Comparison of ENCODE assay signal across 2 cellular contexts in genomic region chr7:95433129-95433528, GRCh38.
TF ChIP-seq lines count a peak whose summit lies in the region.

No MANE protein-coding gene starts in this region.

TF ChIP-seq in K562, 482 proteins besides CTCF, POLR2A, EP300 and RAD21:
- TF ChIP-seq, protein P1, sequence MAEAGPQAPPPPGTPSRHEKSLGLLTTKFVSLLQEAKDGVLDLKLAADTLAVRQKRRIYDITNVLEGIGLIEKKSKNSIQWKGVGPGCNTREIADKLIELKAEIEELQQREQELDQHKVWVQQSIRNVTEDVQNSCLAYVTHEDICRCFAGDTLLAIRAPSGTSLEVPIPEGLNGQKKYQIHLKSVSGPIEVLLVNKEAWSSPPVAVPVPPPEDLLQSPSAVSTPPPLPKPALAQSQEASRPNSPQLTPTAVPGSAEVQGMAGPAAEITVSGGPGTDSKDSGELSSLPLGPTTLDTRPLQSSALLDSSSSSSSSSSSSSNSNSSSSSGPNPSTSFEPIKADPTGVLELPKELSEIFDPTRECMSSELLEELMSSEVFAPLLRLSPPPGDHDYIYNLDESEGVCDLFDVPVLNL (CRISPR knock-in tag; IDR thresholded peaks at IDR 0.05; ENCODE audit: low read depth) = no peak
- TF ChIP-seq PURB (CRISPR knock-in tag; IDR thresholded peaks at IDR 0.05; ENCODE audit: low read depth) = no peak
- peak; percentile 68 for TF ChIP-seq ZNF121 (CRISPR knock-in tag; conservative IDR thresholded peaks at IDR 0.05)
- TF ChIP-seq SRSF3 (IDR thresholded peaks at IDR 0.05; ENCODE audit: insufficient read depth, low read length) = no peak
- TF ChIP-seq ZFPM2 (CRISPR knock-in tag; IDR thresholded peaks at IDR 0.05) = no peak
- no peak for TF ChIP-seq FOXK1 (CRISPR knock-in tag; IDR thresholded peaks at IDR 0.05; ENCODE audit: borderline replicate concordance)
- TF ChIP-seq RBM25 (IDR thresholded peaks at IDR 0.05; ENCODE audit: low read depth, low read length, severe bottlenecking) = peak; percentile 51
- no peak for TF ChIP-seq DEAF1 (CRISPR knock-in tag; IDR thresholded peaks at IDR 0.05)
- TF ChIP-seq ZBED1 (IDR thresholded peaks at IDR 0.05) = no peak
- TF ChIP-seq MEF2A (IDR thresholded peaks at IDR 0.05; ENCODE audit: control insufficient read depth, low read depth, low read length) = no peak
- no peak for TF ChIP-seq CC2D1A (IDR thresholded peaks at IDR 0.05)
- no peak for TF ChIP-seq ZNF274 (IDR thresholded peaks at IDR 0.05; ENCODE audit: borderline replicate concordance, low read depth, low read length)
- TF ChIP-seq, protein P2, sequence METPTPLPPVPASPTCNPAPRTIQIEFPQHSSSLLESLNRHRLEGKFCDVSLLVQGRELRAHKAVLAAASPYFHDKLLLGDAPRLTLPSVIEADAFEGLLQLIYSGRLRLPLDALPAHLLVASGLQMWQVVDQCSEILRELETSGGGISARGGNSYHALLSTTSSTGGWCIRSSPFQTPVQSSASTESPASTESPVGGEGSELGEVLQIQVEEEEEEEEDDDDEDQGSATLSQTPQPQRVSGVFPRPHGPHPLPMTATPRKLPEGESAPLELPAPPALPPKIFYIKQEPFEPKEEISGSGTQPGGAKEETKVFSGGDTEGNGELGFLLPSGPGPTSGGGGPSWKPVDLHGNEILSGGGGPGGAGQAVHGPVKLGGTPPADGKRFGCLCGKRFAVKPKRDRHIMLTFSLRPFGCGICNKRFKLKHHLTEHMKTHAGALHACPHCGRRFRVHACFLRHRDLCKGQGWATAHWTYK (CRISPR knock-in tag; IDR thresholded peaks at IDR 0.05) = no peak
- TF ChIP-seq L3MBTL2 (IDR thresholded peaks at IDR 0.05) = no peak

TF ChIP-seq in liver, 16 proteins besides CTCF, POLR2A, EP300 and RAD21:
- TF ChIP-seq SP1 (IDR thresholded peaks at IDR 0.05) (no peak), JUND (IDR thresholded peaks at IDR 0.05) (no peak), EGR1 (IDR thresholded peaks at IDR 0.05; ENCODE audit: low read depth in 2 of 2) (no peak), YY1 (IDR thresholded peaks at IDR 0.05) (no peak), REST (IDR thresholded peaks at IDR 0.05) (no peak), RXRA (IDR thresholded peaks at IDR 0.05) (no peak), GABPA (IDR thresholded peaks at IDR 0.05 in 1 of 2, conservative IDR thresholded peaks at IDR 0.05 in 1 of 2) (no peak), HNF4G (IDR thresholded peaks at IDR 0.05) (no peak)
- TF ChIP-seq, protein P3, sequence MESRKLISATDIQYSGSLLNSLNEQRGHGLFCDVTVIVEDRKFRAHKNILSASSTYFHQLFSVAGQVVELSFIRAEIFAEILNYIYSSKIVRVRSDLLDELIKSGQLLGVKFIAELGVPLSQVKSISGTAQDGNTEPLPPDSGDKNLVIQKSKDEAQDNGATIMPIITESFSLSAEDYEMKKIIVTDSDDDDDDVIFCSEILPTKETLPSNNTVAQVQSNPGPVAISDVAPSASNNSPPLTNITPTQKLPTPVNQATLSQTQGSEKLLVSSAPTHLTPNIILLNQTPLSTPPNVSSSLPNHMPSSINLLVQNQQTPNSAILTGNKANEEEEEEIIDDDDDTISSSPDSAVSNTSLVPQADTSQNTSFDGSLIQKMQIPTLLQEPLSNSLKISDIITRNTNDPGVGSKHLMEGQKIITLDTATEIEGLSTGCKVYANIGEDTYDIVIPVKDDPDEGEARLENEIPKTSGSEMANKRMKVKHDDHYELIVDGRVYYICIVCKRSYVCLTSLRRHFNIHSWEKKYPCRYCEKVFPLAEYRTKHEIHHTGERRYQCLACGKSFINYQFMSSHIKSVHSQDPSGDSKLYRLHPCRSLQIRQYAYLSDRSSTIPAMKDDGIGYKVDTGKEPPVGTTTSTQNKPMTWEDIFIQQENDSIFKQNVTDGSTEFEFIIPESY (IDR thresholded peaks at IDR 0.05) = no peak
